In the genomic region with DNA sequence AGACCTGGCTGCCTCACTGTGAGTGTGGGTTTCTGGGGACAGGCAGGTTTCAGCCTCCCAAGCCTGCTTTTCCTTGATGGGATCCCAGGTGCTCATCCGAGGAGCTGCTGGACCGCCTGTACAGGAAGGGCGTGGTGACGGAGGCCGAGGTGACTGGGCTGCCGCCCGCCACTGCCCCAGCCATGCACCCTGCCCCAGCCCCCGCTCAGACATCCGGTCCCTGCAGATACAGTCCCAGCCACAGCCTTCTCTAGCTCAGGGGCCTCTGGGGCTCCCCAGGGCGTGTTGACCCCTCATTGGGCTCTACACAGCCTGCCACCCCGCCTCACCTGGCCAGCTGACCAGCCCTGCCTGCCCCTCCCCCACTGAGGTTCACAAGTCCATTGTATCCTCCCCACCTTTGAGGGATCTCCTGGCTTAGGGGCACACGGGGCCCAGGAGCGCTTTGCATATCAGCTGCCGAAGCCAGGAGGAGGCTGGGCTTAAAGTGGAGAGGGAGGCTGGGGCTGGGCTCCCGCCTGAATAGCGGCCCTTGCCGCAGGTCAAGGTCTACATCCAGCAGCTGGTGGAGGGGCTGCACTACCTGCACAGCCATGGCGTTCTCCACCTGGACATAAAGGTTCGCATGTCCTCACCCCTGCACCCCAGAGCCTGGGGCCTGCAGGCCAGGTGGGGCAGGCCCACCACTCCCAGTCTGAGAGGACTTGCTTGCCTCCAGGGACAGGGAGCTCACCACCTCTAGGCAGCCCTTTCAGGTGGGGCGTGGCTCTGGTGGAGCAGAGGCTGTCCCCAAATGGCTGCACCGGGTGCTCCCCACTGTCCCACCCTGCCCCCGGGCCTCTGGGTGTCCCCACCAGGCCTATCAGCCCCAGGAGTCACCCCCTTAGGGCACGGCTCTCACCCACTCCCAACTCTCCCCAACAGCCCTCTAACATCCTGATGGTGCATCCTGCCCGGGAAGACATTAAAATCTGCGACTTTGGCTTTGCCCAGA, we compare ENCODE assay signal across 3 cellular contexts.
TF ChIP-seq lines count a peak whose summit lies in the region.

No MANE protein-coding gene starts in this region.

TF ChIP-seq in HCT116, 20 proteins besides CTCF, POLR2A, EP300 and RAD21:
- no peak for TF ChIP-seq EZH2phosphoT487 (IDR thresholded peaks at IDR 0.05; ENCODE audit: borderline replicate concordance)
- TF ChIP-seq EZH2 (IDR thresholded peaks at IDR 0.05): no peak
- TF ChIP-seq, protein P1, sequence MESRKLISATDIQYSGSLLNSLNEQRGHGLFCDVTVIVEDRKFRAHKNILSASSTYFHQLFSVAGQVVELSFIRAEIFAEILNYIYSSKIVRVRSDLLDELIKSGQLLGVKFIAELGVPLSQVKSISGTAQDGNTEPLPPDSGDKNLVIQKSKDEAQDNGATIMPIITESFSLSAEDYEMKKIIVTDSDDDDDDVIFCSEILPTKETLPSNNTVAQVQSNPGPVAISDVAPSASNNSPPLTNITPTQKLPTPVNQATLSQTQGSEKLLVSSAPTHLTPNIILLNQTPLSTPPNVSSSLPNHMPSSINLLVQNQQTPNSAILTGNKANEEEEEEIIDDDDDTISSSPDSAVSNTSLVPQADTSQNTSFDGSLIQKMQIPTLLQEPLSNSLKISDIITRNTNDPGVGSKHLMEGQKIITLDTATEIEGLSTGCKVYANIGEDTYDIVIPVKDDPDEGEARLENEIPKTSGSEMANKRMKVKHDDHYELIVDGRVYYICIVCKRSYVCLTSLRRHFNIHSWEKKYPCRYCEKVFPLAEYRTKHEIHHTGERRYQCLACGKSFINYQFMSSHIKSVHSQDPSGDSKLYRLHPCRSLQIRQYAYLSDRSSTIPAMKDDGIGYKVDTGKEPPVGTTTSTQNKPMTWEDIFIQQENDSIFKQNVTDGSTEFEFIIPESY (IDR thresholded peaks at IDR 0.05; ENCODE audit: extremely low read depth, insufficient replicate concordance, low read length): no peak
- no peak for TF ChIP-seq ZFX (IDR thresholded peaks at IDR 0.05)
- TF ChIP-seq YY1 (IDR thresholded peaks at IDR 0.05; ENCODE audit: extremely low read depth, insufficient replicate concordance, low read depth, low read length): no peak
- TF ChIP-seq SRF (IDR thresholded peaks at IDR 0.05; ENCODE audit: low read depth): no peak
- TF ChIP-seq FOSL1 (IDR thresholded peaks at IDR 0.05; ENCODE audit: low read depth): no peak
- no peak for TF ChIP-seq ELF1 (IDR thresholded peaks at IDR 0.05; ENCODE audit: borderline replicate concordance, low read depth)

TF ChIP-seq in WTC11, 78 proteins besides CTCF, POLR2A, EP300 and RAD21:
- TF ChIP-seq GTF2I (CRISPR knock-in tag; conservative IDR thresholded peaks at IDR 0.05) (peak; percentile 91), CREB1 (CRISPR knock-in tag; IDR thresholded peaks at IDR 0.05) (0 out of 2 replicates have a peak, but pooled peaks have one; percentile 25)
- TF ChIP-seq, protein P2, sequence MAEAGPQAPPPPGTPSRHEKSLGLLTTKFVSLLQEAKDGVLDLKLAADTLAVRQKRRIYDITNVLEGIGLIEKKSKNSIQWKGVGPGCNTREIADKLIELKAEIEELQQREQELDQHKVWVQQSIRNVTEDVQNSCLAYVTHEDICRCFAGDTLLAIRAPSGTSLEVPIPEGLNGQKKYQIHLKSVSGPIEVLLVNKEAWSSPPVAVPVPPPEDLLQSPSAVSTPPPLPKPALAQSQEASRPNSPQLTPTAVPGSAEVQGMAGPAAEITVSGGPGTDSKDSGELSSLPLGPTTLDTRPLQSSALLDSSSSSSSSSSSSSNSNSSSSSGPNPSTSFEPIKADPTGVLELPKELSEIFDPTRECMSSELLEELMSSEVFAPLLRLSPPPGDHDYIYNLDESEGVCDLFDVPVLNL (CRISPR knock-in tag; IDR thresholded peaks at IDR 0.05; ENCODE audit: borderline replicate concordance, low read depth): no peak
- TF ChIP-seq, protein P3, sequence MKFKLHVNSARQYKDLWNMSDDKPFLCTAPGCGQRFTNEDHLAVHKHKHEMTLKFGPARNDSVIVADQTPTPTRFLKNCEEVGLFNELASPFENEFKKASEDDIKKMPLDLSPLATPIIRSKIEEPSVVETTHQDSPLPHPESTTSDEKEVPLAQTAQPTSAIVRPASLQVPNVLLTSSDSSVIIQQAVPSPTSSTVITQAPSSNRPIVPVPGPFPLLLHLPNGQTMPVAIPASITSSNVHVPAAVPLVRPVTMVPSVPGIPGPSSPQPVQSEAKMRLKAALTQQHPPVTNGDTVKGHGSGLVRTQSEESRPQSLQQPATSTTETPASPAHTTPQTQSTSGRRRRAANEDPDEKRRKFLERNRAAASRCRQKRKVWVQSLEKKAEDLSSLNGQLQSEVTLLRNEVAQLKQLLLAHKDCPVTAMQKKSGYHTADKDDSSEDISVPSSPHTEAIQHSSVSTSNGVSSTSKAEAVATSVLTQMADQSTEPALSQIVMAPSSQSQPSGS (CRISPR knock-in tag; IDR thresholded peaks at IDR 0.05; ENCODE audit: borderline replicate concordance, low read depth): no peak
- TF ChIP-seq, protein P4, sequence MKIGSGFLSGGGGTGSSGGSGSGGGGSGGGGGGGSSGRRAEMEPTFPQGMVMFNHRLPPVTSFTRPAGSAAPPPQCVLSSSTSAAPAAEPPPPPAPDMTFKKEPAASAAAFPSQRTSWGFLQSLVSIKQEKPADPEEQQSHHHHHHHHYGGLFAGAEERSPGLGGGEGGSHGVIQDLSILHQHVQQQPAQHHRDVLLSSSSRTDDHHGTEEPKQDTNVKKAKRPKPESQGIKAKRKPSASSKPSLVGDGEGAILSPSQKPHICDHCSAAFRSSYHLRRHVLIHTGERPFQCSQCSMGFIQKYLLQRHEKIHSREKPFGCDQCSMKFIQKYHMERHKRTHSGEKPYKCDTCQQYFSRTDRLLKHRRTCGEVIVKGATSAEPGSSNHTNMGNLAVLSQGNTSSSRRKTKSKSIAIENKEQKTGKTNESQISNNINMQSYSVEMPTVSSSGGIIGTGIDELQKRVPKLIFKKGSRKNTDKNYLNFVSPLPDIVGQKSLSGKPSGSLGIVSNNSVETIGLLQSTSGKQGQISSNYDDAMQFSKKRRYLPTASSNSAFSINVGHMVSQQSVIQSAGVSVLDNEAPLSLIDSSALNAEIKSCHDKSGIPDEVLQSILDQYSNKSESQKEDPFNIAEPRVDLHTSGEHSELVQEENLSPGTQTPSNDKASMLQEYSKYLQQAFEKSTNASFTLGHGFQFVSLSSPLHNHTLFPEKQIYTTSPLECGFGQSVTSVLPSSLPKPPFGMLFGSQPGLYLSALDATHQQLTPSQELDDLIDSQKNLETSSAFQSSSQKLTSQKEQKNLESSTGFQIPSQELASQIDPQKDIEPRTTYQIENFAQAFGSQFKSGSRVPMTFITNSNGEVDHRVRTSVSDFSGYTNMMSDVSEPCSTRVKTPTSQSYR (CRISPR knock-in tag; IDR thresholded peaks at IDR 0.05): peak; percentile 90
- TF ChIP-seq, protein P5, sequence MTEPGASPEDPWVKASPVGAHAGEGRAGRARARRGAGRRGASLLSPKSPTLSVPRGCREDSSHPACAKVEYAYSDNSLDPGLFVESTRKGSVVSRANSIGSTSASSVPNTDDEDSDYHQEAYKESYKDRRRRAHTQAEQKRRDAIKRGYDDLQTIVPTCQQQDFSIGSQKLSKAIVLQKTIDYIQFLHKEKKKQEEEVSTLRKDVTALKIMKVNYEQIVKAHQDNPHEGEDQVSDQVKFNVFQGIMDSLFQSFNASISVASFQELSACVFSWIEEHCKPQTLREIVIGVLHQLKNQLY (CRISPR knock-in tag; IDR thresholded peaks at IDR 0.05): no peak

TF ChIP-seq in HepG2, 621 proteins besides CTCF, POLR2A, EP300 and RAD21 (continues in another document):
- no peak for TF ChIP-seq MED1 (CRISPR knock-in tag; IDR thresholded peaks at IDR 0.05)
- TF ChIP-seq ZNF816 (CRISPR knock-in tag; IDR thresholded peaks at IDR 0.05; ENCODE audit: borderline replicate concordance): no peak
- no peak for TF ChIP-seq KDM4B (CRISPR knock-in tag; IDR thresholded peaks at IDR 0.05)
- no peak for TF ChIP-seq PITX1 (CRISPR knock-in tag; IDR thresholded peaks at IDR 0.05)
- no peak for TF ChIP-seq PLRG1 (conservative IDR thresholded peaks at IDR 0.05)
- TF ChIP-seq, protein P6, sequence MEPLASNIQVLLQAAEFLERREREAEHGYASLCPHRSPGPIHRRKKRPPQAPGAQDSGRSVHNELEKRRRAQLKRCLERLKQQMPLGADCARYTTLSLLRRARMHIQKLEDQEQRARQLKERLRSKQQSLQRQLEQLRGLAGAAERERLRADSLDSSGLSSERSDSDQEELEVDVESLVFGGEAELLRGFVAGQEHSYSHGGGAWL (CRISPR knock-in tag; IDR thresholded peaks at IDR 0.05): no peak
- TF ChIP-seq EZH2 (conservative IDR thresholded peaks at IDR 0.05; ENCODE audit: low read depth, low read length): no peak
- TF ChIP-seq SYNCRIP (IDR thresholded peaks at IDR 0.05; ENCODE audit: insufficient read depth, low read depth, low read length): no peak
- TF ChIP-seq, protein P4 (CRISPR knock-in tag; IDR thresholded peaks at IDR 0.05; ENCODE audit: borderline replicate concordance): peak; percentile 95
- TF ChIP-seq TEAD3 (CRISPR knock-in tag; optimal IDR thresholded peaks at IDR 0.05; ENCODE audit: borderline replicate concordance): peak; percentile 36
- no peak for TF ChIP-seq ZNF235 (CRISPR knock-in tag; IDR thresholded peaks at IDR 0.05; ENCODE audit: borderline replicate concordance)
- no peak for TF ChIP-seq ZNF234 (CRISPR knock-in tag; conservative IDR thresholded peaks at IDR 0.05)
- peak; percentile 18; the same call in 1 of the 2 replicates for TF ChIP-seq NR2F6 (IDR thresholded peaks at IDR 0.05)
- 0 out of 2 replicates have a peak, but pooled peaks have one; percentile 39 for TF ChIP-seq NR2F6 (CRISPR knock-in tag; IDR thresholded peaks at IDR 0.05)
- TF ChIP-seq SMAD1 (CRISPR knock-in tag; IDR thresholded peaks at IDR 0.05; ENCODE audit: borderline replicate concordance, low read depth): no peak
- TF ChIP-seq, protein P7, sequence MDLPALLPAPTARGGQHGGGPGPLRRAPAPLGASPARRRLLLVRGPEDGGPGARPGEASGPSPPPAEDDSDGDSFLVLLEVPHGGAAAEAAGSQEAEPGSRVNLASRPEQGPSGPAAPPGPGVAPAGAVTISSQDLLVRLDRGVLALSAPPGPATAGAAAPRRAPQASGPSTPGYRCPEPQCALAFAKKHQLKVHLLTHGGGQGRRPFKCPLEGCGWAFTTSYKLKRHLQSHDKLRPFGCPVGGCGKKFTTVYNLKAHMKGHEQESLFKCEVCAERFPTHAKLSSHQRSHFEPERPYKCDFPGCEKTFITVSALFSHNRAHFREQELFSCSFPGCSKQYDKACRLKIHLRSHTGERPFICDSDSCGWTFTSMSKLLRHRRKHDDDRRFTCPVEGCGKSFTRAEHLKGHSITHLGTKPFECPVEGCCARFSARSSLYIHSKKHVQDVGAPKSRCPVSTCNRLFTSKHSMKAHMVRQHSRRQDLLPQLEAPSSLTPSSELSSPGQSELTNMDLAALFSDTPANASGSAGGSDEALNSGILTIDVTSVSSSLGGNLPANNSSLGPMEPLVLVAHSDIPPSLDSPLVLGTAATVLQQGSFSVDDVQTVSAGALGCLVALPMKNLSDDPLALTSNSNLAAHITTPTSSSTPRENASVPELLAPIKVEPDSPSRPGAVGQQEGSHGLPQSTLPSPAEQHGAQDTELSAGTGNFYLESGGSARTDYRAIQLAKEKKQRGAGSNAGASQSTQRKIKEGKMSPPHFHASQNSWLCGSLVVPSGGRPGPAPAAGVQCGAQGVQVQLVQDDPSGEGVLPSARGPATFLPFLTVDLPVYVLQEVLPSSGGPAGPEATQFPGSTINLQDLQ (CRISPR knock-in tag; IDR thresholded peaks at IDR 0.05): no peak
- no peak for TF ChIP-seq ZNF382 (CRISPR knock-in tag; IDR thresholded peaks at IDR 0.05; ENCODE audit: borderline replicate concordance)
- peak; percentile 74 for TF ChIP-seq HNF4A (CRISPR knock-in tag; IDR thresholded peaks at IDR 0.05)
- TF ChIP-seq, protein P8, sequence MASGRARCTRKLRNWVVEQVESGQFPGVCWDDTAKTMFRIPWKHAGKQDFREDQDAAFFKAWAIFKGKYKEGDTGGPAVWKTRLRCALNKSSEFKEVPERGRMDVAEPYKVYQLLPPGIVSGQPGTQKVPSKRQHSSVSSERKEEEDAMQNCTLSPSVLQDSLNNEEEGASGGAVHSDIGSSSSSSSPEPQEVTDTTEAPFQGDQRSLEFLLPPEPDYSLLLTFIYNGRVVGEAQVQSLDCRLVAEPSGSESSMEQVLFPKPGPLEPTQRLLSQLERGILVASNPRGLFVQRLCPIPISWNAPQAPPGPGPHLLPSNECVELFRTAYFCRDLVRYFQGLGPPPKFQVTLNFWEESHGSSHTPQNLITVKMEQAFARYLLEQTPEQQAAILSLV (CRISPR knock-in tag; IDR thresholded peaks at IDR 0.05; ENCODE audit: borderline replicate concordance): no peak
- no peak for TF ChIP-seq ZBTB8A (CRISPR knock-in tag; IDR thresholded peaks at IDR 0.05; ENCODE audit: borderline replicate concordance, low read depth)
- TF ChIP-seq, protein P9, sequence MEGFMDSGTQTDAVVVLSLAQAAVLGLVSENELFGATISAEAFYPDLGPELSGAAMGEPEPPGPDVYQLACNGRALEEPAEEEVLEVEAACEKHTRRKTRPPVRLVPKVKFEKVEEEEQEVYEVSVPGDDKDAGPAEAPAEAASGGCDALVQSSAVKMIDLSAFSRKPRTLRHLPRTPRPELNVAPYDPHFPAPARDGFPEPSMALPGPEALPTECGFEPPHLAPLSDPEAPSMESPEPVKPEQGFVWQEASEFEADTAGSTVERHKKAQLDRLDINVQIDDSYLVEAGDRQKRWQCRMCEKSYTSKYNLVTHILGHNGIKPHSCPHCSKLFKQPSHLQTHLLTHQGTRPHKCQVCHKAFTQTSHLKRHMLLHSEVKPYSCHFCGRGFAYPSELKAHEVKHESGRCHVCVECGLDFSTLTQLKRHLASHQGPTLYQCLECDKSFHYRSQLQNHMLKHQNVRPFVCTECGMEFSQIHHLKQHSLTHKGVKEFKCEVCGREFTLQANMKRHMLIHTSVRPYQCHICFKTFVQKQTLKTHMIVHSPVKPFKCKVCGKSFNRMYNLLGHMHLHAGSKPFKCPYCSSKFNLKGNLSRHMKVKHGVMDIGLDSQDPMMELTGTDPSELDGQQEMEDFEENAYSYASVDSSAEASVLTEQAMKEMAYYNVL (CRISPR knock-in tag; IDR thresholded peaks at IDR 0.05; ENCODE audit: borderline replicate concordance): no peak; the same call in 1 of the 2 replicates
- TF ChIP-seq KAT7 (CRISPR knock-in tag; IDR thresholded peaks at IDR 0.05; ENCODE audit: borderline replicate concordance): no peak
